Comparison of ENCODE assay signal across 10 cellular contexts in genomic region chr9:70110194-70111041, GRCh38.
DNase-seq lines count a peak whose midpoint lies in the region; ATAC-seq and TF ChIP-seq lines count a peak whose summit lies in the region.
"Had no signal": no experiment of that assay in that cellular context is flagged by ENCODE, and none has a peak within 500 bp of the region (broad histone marks: within the 10 kb centered on the region; RNA-seq: fewer than 3 reads in every experiment).

No MANE protein-coding gene starts in this region.

- H2AFZ ChIP-seq in trophoblast cell (ENCODE audit: insufficient read depth, low read length, poor library complexity), result no peak overlapping the region

- H3K4ac ChIP-seq in trophoblast cell (ENCODE audit: low read depth, low read length), result no peak overlapping the region

- no peak overlapping the region for H4K91ac ChIP-seq in trophoblast cell (ENCODE audit: low read depth, low read length)

- no peak overlapping the region for H3K27ac Mint-ChIP-seq in activated naive CD4-positive, alpha-beta T cell treated with anti-CD3 and anti-CD28 coated beads for 36 hours
- H3K27ac Mint-ChIP-seq: stimulated activated effector memory CD8-positive, alpha-beta T cell treated with anti-CD3 and anti-CD28 coated beads, Interleukin-12 subunit alpha, Interleukin-12 subunit beta, amount 100 ng/mL, for 72 hours had no signal

- intact Hi-C loops in activated naive CD4-positive, alpha-beta T cell treated with anti-CD3 and anti-CD28 coated beads for 36 hours (cut with micrococcal nuclease), result loop anchor here (1.0 to 10.0 kb wide), 4 partner anchors 138 to 688 kb away; no protein-coding TSS in a partner anchor
- intact Hi-C loops in transverse colon (cut with DNase I; ENCODE audit: low total_unique reads), result loop anchor here (10.0 kb wide), 1 partner anchor 144 kb away; the partner anchor contains the start of gene SMC5

- no peaks in the 10 kb centered on the region for H3K79me1 ChIP-seq in trophoblast cell (ENCODE audit: low read length)

- H3K14ac ChIP-seq in trophoblast cell (ENCODE audit: low read length), result no peak overlapping the region

- H3K27ac ChIP-seq in transverse colon, result peak overlapping the region; percentile 9 to 72 (median 51)
- no peak overlapping the region for H3K27ac ChIP-seq in trophoblast cell (ENCODE audit: low read depth, low read length)

- no peak overlapping the region for H3K9ac ChIP-seq in trophoblast cell (ENCODE audit: low read length)

- H4K12ac ChIP-seq in trophoblast cell (ENCODE audit: low read depth, low read length), result no peak overlapping the region

- no peak overlapping the region for H2BK5ac ChIP-seq in trophoblast cell (ENCODE audit: low read depth, low read length, poor library complexity)

- no peaks in the 10 kb centered on the region for H3K27me3 ChIP-seq in transverse colon
- no peaks in the 10 kb centered on the region for H3K27me3 ChIP-seq in trophoblast cell (ENCODE audit: insufficient read depth, low read length)

- TF ChIP-seq CTCF in fibroblast of villous mesenchyme (IDR thresholded peaks at IDR 0.05; ENCODE audit: insufficient read depth, low read depth, low read length) (no peak), transverse colon (IDR thresholded peaks at IDR 0.05) (no peak)

- no peak overlapping the region for H3K23ac ChIP-seq in trophoblast cell (ENCODE audit: low read length)

- peaks cover 0 to 24% (median 6%) of the 10 kb centered on the region in 4 donors for H3K4me1 ChIP-seq in transverse colon
- peaks cover 0 to 3% of the 10 kb centered on the region in 2 experiments for H3K4me1 ChIP-seq in trophoblast cell (ENCODE audit: control insufficient read depth in 1 of 2, insufficient read depth in 2 of 2, low read length in 2 of 2)

- no peaks in the 10 kb centered on the region for H3K79me2 ChIP-seq in trophoblast cell (ENCODE audit: control insufficient read depth, insufficient read depth, low read length, poor library complexity)

- TF ChIP-seq EP300 in transverse colon (IDR thresholded peaks at IDR 0.05; ENCODE audit: low read depth), result no peak

- H3K36me3 ChIP-seq in transverse colon (no peaks in the 10 kb centered on the region), trophoblast cell (ENCODE audit: control insufficient read depth in 1 of 2, insufficient read depth in 2 of 2, low read length in 2 of 2) (no peaks in the 10 kb centered on the region)

- no peaks in the 10 kb centered on the region for H3K36me3 Mint-ChIP-seq in activated naive CD4-positive, alpha-beta T cell treated with anti-CD3 and anti-CD28 coated beads for 36 hours (ENCODE audit: low read depth)
- H3K36me3 Mint-ChIP-seq: stimulated activated effector memory CD8-positive, alpha-beta T cell treated with anti-CD3 and anti-CD28 coated beads, Interleukin-12 subunit alpha, Interleukin-12 subunit beta, amount 100 ng/mL, for 72 hours had no signal

- TF ChIP-seq POLR2A in transverse colon (IDR thresholded peaks at IDR 0.05), result no peak

- no peak overlapping the region for H2BK12ac ChIP-seq in trophoblast cell (ENCODE audit: low read length)

- peaks cover 3% of the 10 kb centered on the region for H3K27me3 Mint-ChIP-seq in activated naive CD4-positive, alpha-beta T cell treated with anti-CD3 and anti-CD28 coated beads for 36 hours (ENCODE audit: low read depth)

- H4K8ac ChIP-seq in trophoblast cell (ENCODE audit: low read depth, low read length), result no peak overlapping the region

- no peak for ATAC-seq in HG03045 (IDR thresholded peaks at IDR 0.05; ENCODE audit: unreplicated experiment)
- ATAC-seq in GM21381 (IDR thresholded peaks at IDR 0.05; ENCODE audit: unreplicated experiment), result no peak
- ATAC-seq: stimulated activated effector memory CD8-positive, alpha-beta T cell treated with anti-CD3 and anti-CD28 coated beads, Interleukin-12 subunit alpha, Interleukin-12 subunit beta, amount 100 ng/mL, for 72 hours had no signal

- no peak overlapping the region for H3K4me2 ChIP-seq in trophoblast cell (ENCODE audit: low read length)

- WGBS in transverse colon (ENCODE audit: low coverage in 1 of 2), 2 donors, result 52 to 64% methylated on average over 6 of the region's 6 CpGs
- WGBS in trophoblast cell (ENCODE audit: extremely low coverage, insufficient coverage, insufficient read length), result no CpG with 5 or more reads among the region's 6 CpGs

- H3K4me1 Mint-ChIP-seq in activated naive CD4-positive, alpha-beta T cell treated with anti-CD3 and anti-CD28 coated beads for 36 hours (ENCODE audit: low read depth), result peaks cover 9% of the 10 kb centered on the region
- H3K4me1 Mint-ChIP-seq: stimulated activated effector memory CD8-positive, alpha-beta T cell treated with anti-CD3 and anti-CD28 coated beads, Interleukin-12 subunit alpha, Interleukin-12 subunit beta, amount 100 ng/mL, for 72 hours had no signal

- no peak overlapping the region for H2AK5ac ChIP-seq in trophoblast cell (ENCODE audit: low read length)

- in situ Hi-C loops in transverse colon (cut with MboI; ENCODE audit: low pct_ligation_motif_present in 1 of 4, low pct_unique_long_range_greater_than_20kb in 1 of 4, low sequenced_read_pairs in 3 of 4), result loop anchor here (5.0 to 10.0 kb wide), 2 partner anchors 143 to 146 kb away; no protein-coding TSS in a partner anchor

- peak overlapping the region; percentile 22 for H3K4me3 Mint-ChIP-seq in activated naive CD4-positive, alpha-beta T cell treated with anti-CD3 and anti-CD28 coated beads for 36 hours
- H3K4me3 Mint-ChIP-seq: stimulated activated effector memory CD8-positive, alpha-beta T cell treated with anti-CD3 and anti-CD28 coated beads, Interleukin-12 subunit alpha, Interleukin-12 subunit beta, amount 100 ng/mL, for 72 hours had no signal

- H3K9me3 ChIP-seq in transverse colon (no peaks in the 10 kb centered on the region), trophoblast cell (ENCODE audit: insufficient read depth, low read depth, low read length) (no peaks in the 10 kb centered on the region)

- CTCF ChIA-PET in activated naive CD4-positive, alpha-beta T cell treated with anti-CD3 and anti-CD28 coated beads for 36 hours (lab: Charles Lee), result interaction anchor here (0.5 to 6.1 kb wide), 39 partner anchors 10 to 711 kb away, joined by 3 to 78 read pairs (median 4); no protein-coding TSS in a partner anchor

- no peak overlapping the region for H2BK120ac ChIP-seq in trophoblast cell (ENCODE audit: insufficient read depth, low read length, poor library complexity)

- peak; percentile 13 for DNase-seq in activated naive CD4-positive, alpha-beta T cell treated with anti-CD3 and anti-CD28 coated beads for 36 hours
- no peak for DNase-seq in activated naive CD4-positive, alpha-beta T cell (lab: John Stamatoyannopoulos, UW)
- DNase-seq in NCI-H510A (lab: John Stamatoyannopoulos, UW), result peak; percentile 28
- DNase-seq in fibroblast of villous mesenchyme (ENCODE audit: low read depth), result peak; percentile 14
- DNase-seq in transverse colon, result no peak
- no peak for DNase-seq in trophoblast cell

- H3K18ac ChIP-seq in trophoblast cell (ENCODE audit: low read length), result no peak overlapping the region

- no peaks in the 10 kb centered on the region for H3K9me3 Mint-ChIP-seq in activated naive CD4-positive, alpha-beta T cell treated with anti-CD3 and anti-CD28 coated beads for 36 hours
- H3K9me3 Mint-ChIP-seq: stimulated activated effector memory CD8-positive, alpha-beta T cell treated with anti-CD3 and anti-CD28 coated beads, Interleukin-12 subunit alpha, Interleukin-12 subunit beta, amount 100 ng/mL, for 72 hours had no signal

- H3K4me3 ChIP-seq in fibroblast of villous mesenchyme (ENCODE audit: low read depth, low read length), result no peak overlapping the region
- H3K4me3 ChIP-seq in transverse colon, result no peak overlapping the region
- no peak overlapping the region for H3K4me3 ChIP-seq in trophoblast cell (ENCODE audit: low read depth, low read length)
- H3K4me3 ChIP-seq: K562 had no signal

Comparison
In these comparisons a context has a peak if more than half of its experiments do, and no peak if none do; other contexts are left out.
1. DNase-seq: peak in activated naive CD4-positive, alpha-beta T cell treated with anti-CD3 and anti-CD28 coated beads for 36 hours (single experiment), NCI-H510A (single experiment) and fibroblast of villous mesenchyme (single experiment); none in activated naive CD4-positive, alpha-beta T cell (0 of 4), transverse colon (single experiment) and trophoblast cell (0 of 2).